In the genomic region with DNA sequence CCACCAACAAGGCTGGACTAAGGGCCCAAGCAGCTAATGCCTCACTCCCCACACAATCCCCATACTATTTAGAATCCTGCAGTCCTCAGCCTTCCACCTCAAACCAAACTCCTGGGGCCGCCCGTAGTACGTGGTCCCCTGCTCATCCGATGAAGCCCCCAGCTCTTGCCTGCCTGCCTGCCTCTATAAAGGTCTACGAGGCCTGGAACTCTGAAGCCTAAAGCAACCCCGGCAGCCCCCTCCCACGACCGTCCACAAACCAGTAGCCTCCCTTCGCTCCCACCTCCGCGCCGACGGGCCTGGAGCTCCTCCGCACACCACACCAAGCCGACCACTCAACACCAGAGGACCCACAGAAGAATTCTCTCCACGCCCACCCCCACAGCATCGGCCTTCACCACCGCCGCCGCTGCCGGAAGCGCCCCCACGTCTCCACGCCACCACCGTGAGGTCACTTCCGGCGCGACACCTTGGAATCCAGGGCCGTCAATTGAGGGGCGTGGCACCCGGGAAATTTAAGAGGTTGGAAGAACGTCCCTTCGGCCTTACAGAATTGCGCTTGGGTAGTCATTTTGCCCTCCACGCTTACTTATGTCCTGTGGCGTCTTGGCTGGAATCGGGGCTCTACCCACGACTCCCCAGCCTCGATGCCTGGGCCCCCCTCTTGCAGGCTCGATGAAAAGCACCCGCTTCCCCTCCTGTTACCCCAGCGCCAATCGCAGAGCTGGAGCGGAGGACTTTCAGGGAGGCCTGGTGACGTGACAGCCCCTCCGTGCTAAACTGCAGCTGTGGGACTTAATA, we compare ENCODE assay signal across 1 cellular context.
TF ChIP-seq lines count a peak whose summit lies in the region.

A gene with protein sequence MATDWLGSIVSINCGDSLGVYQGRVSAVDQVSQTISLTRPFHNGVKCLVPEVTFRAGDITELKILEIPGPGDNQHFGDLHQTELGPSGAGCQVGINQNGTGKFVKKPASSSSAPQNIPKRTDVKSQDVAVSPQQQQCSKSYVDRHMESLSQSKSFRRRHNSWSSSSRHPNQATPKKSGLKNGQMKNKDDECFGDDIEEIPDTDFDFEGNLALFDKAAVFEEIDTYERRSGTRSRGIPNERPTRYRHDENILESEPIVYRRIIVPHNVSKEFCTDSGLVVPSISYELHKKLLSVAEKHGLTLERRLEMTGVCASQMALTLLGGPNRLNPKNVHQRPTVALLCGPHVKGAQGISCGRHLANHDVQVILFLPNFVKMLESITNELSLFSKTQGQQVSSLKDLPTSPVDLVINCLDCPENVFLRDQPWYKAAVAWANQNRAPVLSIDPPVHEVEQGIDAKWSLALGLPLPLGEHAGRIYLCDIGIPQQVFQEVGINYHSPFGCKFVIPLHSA (minus strand): TSS at position 428 of the 801 bp plus-strand sequence. CDS start 20,900 bp downstream, outside the sequence.

TF ChIP-seq in HepG2, 621 proteins besides CTCF, POLR2A, EP300 and RAD21 (continued from another document and continues in another):
- TF ChIP-seq, protein P1, sequence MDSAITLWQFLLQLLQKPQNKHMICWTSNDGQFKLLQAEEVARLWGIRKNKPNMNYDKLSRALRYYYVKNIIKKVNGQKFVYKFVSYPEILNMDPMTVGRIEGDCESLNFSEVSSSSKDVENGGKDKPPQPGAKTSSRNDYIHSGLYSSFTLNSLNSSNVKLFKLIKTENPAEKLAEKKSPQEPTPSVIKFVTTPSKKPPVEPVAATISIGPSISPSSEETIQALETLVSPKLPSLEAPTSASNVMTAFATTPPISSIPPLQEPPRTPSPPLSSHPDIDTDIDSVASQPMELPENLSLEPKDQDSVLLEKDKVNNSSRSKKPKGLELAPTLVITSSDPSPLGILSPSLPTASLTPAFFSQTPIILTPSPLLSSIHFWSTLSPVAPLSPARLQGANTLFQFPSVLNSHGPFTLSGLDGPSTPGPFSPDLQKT (CRISPR knock-in tag; IDR thresholded peaks at IDR 0.05; ENCODE audit: borderline replicate concordance), result peak; percentile 51; the same call in 1 of the 2 replicates
- no peak for TF ChIP-seq ZNF615 (CRISPR knock-in tag; IDR thresholded peaks at IDR 0.05; ENCODE audit: borderline replicate concordance)
- TF ChIP-seq HOXA9 (CRISPR knock-in tag; IDR thresholded peaks at IDR 0.05; ENCODE audit: borderline replicate concordance), result peak; percentile 42; the same call in 1 of the 2 replicates
- TF ChIP-seq, protein P2, sequence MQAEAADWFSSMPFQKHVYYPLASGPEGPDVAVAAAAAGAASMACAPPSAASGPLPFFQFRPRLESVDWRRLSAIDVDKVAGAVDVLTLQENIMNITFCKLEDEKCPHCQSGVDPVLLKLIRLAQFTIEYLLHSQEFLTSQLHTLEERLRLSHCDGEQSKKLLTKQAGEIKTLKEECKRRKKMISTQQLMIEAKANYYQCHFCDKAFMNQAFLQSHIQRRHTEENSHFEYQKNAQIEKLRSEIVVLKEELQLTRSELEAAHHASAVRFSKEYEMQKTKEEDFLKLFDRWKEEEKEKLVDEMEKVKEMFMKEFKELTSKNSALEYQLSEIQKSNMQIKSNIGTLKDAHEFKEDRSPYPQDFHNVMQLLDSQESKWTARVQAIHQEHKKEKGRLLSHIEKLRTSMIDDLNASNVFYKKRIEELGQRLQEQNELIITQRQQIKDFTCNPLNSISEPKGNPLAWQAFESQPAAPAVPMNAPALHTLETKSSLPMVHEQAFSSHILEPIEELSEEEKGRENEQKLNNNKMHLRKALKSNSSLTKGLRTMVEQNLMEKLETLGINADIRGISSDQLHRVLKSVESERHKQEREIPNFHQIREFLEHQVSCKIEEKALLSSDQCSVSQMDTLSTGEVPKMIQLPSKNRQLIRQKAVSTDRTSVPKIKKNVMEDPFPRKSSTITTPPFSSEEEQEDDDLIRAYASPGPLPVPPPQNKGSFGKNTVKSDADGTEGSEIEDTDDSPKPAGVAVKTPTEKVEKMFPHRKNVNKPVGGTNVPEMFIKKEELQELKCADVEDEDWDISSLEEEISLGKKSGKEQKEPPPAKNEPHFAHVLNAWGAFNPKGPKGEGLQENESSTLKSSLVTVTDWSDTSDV (CRISPR knock-in tag; IDR thresholded peaks at IDR 0.05), result no peak
- peak; percentile 85 for TF ChIP-seq MXD4 (CRISPR knock-in tag; IDR thresholded peaks at IDR 0.05)
- TF ChIP-seq, protein P3, sequence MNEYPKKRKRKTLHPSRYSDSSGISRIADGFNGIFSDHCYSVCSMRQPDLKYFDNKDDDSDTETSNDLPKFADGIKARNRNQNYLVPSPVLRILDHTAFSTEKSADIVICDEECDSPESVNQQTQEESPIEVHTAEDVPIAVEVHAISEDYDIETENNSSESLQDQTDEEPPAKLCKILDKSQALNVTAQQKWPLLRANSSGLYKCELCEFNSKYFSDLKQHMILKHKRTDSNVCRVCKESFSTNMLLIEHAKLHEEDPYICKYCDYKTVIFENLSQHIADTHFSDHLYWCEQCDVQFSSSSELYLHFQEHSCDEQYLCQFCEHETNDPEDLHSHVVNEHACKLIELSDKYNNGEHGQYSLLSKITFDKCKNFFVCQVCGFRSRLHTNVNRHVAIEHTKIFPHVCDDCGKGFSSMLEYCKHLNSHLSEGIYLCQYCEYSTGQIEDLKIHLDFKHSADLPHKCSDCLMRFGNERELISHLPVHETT (CRISPR knock-in tag; conservative IDR thresholded peaks at IDR 0.05), result peak; percentile 55; the same call in 1 of the 2 replicates
- no peak for TF ChIP-seq ZNF251 (CRISPR knock-in tag; IDR thresholded peaks at IDR 0.05)
- TF ChIP-seq, protein P4, sequence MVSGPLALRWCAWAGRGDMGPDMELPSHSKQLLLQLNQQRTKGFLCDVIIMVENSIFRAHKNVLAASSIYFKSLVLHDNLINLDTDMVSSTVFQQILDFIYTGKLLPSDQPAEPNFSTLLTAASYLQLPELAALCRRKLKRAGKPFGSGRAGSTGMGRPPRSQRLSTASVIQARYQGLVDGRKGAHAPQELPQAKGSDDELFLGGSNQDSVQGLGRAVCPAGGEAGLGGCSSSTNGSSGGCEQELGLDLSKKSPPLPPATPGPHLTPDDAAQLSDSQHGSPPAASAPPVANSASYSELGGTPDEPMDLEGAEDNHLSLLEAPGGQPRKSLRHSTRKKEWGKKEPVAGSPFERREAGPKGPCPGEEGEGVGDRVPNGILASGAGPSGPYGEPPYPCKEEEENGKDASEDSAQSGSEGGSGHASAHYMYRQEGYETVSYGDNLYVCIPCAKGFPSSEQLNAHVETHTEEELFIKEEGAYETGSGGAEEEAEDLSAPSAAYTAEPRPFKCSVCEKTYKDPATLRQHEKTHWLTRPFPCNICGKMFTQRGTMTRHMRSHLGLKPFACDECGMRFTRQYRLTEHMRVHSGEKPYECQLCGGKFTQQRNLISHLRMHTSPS (CRISPR knock-in tag; IDR thresholded peaks at IDR 0.05; ENCODE audit: low read depth), result no peak
- 0 out of 2 replicates have a peak, but pooled peaks have one; percentile 44 for TF ChIP-seq ZNF678 (CRISPR knock-in tag; IDR thresholded peaks at IDR 0.05)
- peak; percentile 55; the same call in 1 of the 2 replicates for TF ChIP-seq ATF7-NPFF (CRISPR knock-in tag; IDR thresholded peaks at IDR 0.05; ENCODE audit: low read depth)
- peak; percentile 96 for TF ChIP-seq KDM5A (IDR thresholded peaks at IDR 0.05; ENCODE audit: borderline replicate concordance, low read length)
- no peak; the same call in 1 of the 2 replicates for TF ChIP-seq ERF (CRISPR knock-in tag; IDR thresholded peaks at IDR 0.05)
- TF ChIP-seq, protein P5, sequence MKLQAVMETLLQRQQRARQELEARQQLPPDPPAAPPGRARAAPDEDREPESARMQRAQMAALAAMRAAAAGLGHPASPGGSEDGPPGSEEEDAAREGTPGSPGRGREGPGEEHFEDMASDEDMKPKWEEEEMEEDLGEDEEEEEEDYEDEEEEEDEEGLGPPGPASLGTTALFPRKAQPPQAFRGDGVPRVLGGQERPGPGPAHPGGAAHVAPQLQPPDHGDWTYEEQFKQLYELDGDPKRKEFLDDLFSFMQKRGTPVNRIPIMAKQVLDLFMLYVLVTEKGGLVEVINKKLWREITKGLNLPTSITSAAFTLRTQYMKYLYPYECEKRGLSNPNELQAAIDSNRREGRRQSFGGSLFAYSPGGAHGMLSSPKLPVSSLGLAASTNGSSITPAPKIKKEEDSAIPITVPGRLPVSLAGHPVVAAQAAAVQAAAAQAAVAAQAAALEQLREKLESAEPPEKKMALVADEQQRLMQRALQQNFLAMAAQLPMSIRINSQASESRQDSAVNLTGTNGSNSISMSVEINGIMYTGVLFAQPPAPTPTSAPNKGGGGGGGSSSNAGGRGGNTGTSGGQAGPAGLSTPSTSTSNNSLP (IDR thresholded peaks at IDR 0.05; ENCODE audit: low read depth, low read length), result no peak; the same call in 1 of the 2 replicates
- TF ChIP-seq, protein P6, sequence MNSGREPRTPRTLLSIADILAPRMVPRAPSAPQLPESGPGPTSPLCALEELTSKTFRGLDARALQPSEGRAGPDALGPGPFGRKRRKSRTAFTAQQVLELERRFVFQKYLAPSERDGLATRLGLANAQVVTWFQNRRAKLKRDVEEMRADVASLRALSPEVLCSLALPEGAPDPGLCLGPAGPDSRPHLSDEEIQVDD (CRISPR knock-in tag; IDR thresholded peaks at IDR 0.05; ENCODE audit: borderline replicate concordance), result no peak
- no peak; the same call in 1 of the 2 replicates for TF ChIP-seq ZNF749 (CRISPR knock-in tag; IDR thresholded peaks at IDR 0.05; ENCODE audit: borderline replicate concordance)
- TF ChIP-seq, protein P7, sequence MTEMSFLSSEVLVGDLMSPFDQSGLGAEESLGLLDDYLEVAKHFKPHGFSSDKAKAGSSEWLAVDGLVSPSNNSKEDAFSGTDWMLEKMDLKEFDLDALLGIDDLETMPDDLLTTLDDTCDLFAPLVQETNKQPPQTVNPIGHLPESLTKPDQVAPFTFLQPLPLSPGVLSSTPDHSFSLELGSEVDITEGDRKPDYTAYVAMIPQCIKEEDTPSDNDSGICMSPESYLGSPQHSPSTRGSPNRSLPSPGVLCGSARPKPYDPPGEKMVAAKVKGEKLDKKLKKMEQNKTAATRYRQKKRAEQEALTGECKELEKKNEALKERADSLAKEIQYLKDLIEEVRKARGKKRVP (CRISPR knock-in tag; IDR thresholded peaks at IDR 0.05), result 0 out of 4 replicates have a peak, but pooled peaks of 1 of the 2 experiments have one; percentile 33
- TF ChIP-seq, protein P8, sequence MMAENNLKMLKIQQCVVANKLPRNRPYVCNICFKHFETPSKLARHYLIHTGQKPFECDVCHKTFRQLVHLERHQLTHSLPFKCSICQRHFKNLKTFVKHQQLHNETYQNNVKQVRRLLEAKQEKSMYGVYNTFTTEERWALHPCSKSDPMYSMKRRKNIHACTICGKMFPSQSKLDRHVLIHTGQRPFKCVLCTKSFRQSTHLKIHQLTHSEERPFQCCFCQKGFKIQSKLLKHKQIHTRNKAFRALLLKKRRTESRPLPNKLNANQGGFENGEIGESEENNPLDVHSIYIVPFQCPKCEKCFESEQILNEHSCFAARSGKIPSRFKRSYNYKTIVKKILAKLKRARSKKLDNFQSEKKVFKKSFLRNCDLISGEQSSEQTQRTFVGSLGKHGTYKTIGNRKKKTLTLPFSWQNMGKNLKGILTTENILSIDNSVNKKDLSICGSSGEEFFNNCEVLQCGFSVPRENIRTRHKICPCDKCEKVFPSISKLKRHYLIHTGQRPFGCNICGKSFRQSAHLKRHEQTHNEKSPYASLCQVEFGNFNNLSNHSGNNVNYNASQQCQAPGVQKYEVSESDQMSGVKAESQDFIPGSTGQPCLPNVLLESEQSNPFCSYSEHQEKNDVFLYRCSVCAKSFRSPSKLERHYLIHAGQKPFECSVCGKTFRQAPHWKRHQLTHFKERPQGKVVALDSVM (CRISPR knock-in tag; IDR thresholded peaks at IDR 0.05), result peak; percentile 26; the same call in 1 of the 2 replicates
- peak; percentile 91 for TF ChIP-seq SALL1 (CRISPR knock-in tag; IDR thresholded peaks at IDR 0.05)
- TF ChIP-seq, protein P9, sequence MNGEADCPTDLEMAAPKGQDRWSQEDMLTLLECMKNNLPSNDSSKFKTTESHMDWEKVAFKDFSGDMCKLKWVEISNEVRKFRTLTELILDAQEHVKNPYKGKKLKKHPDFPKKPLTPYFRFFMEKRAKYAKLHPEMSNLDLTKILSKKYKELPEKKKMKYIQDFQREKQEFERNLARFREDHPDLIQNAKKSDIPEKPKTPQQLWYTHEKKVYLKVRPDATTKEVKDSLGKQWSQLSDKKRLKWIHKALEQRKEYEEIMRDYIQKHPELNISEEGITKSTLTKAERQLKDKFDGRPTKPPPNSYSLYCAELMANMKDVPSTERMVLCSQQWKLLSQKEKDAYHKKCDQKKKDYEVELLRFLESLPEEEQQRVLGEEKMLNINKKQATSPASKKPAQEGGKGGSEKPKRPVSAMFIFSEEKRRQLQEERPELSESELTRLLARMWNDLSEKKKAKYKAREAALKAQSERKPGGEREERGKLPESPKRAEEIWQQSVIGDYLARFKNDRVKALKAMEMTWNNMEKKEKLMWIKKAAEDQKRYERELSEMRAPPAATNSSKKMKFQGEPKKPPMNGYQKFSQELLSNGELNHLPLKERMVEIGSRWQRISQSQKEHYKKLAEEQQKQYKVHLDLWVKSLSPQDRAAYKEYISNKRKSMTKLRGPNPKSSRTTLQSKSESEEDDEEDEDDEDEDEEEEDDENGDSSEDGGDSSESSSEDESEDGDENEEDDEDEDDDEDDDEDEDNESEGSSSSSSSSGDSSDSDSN (CRISPR knock-in tag; IDR thresholded peaks at IDR 0.05), result peak; percentile 56; the same call in 1 of the 2 replicates
- TF ChIP-seq ZFY (CRISPR knock-in tag; IDR thresholded peaks at IDR 0.05), result peak; percentile 94
- peak; percentile 87 for TF ChIP-seq NR2C2 (CRISPR knock-in tag; IDR thresholded peaks at IDR 0.05; ENCODE audit: borderline replicate concordance)
- TF ChIP-seq ZFP62 (CRISPR knock-in tag; IDR thresholded peaks at IDR 0.05), result no peak
- TF ChIP-seq RFX1 (IDR thresholded peaks at IDR 0.05), result no peak
- no peak for TF ChIP-seq TBL1XR1 (IDR thresholded peaks at IDR 0.05; ENCODE audit: borderline replicate concordance, low read length, partially characterized antibody)
- TF ChIP-seq SCMH1 (CRISPR knock-in tag; IDR thresholded peaks at IDR 0.05; ENCODE audit: borderline replicate concordance), result no peak
- TF ChIP-seq ZKSCAN1 (IDR thresholded peaks at IDR 0.05; ENCODE audit: low read length), result 0 out of 2 replicates have a peak, but pooled peaks have one; percentile 21
- TF ChIP-seq ZNF720 (CRISPR knock-in tag; IDR thresholded peaks at IDR 0.05), result no peak
- peak; percentile 86 for TF ChIP-seq ZNF598 (CRISPR knock-in tag; IDR thresholded peaks at IDR 0.05; ENCODE audit: borderline replicate concordance)
